Comparison of ENCODE assay signal across 8 cellular contexts in the genomic region with DNA sequence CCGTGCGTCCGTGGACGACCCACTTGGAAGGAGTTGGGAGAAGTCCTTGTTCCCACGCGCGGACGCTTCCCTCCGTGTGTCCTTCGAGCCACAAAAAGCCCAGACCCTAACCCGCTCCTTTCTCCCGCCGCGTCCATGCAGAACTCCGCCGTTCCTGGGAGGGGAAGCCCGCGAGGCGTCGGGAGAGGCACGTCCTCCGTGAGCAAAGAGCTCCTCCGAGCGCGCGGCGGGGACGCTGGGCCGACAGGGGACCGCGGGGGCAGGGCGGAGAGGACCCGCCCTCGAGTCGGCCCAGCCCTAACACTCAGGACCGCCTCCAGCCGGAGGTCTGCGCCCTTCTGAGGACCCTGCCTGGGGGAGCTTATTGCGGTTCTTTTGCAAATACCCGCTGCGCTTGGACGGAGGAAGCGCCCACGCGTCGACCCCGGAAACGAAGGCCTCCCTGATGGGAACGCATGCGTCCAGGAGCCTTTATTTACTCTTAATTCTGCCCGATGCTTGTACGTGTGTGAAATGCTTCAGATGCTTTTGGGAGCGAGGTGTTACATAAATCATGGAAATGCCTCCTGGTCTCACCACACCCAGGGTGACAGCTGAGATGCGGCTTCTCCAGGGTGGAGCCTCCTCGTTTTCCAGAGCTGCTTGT. TPM values are rescaled to one million over a fixed set of nuclear protein-coding genes. Genes with fewer than 3 reads are reported as not detected.
A peak's percentile ranks its signal among the peaks of the same experiment; 100 is the strongest.
DNase-seq lines count a peak whose midpoint lies in the region; ATAC-seq, FAIRE-seq and TF ChIP-seq lines count a peak whose summit lies in the region.

No MANE protein-coding gene starts in this region.

- H2AFZ ChIP-seq in SK-N-SH (ENCODE audit: low read depth) (peak overlapping the region; percentile 82; the same call in 1 of the 2 replicates), endothelial cell of umbilical vein (ENCODE audit: low read depth, low read length) (peak overlapping the region; percentile 79)

- TF ChIP-seq POLR2A in endothelial cell of umbilical vein (IDR thresholded peaks at IDR 0.05; ENCODE audit: low read depth, low read length): no peak

- H3K36me3 ChIP-seq in SK-N-SH (replicated peaks in 1 of 2; ENCODE audit: control insufficient read depth in 1 of 2, insufficient read depth in 2 of 2, low read length in 1 of 2): peaks cover 6 to 16% of the 10 kb centered on the region in 2 experiments
- peaks cover 0 to 6% of the 10 kb centered on the region in 2 experiments for H3K36me3 ChIP-seq in endothelial cell of umbilical vein (ENCODE audit: control insufficient read depth in 2 of 2, extremely low read depth in 1 of 2, insufficient read depth in 2 of 2, low read length in 2 of 2)
- peaks cover 0 to 19% (median 0%) of the 10 kb centered on the region in 3 experiments for H3K36me3 ChIP-seq in naive thymus-derived CD4-positive, alpha-beta T cell (ENCODE audit: control insufficient read depth in 2 of 3, insufficient read depth in 3 of 3, low read length in 3 of 3)

- TF ChIP-seq EP300 in SK-N-SH (IDR thresholded peaks at IDR 0.05; ENCODE audit: borderline replicate concordance in 1 of 2, low read depth in 1 of 2, low read length in 1 of 2): no peak

- POLR2A ChIA-PET in SK-N-SH (lab: Yijun Ruan, JAX): interaction anchor here (0.5 kb wide), 1 partner anchor 84 kb away, joined by 3 read pairs; no protein-coding TSS in a partner anchor
- POLR2A ChIA-PET in endothelial cell of umbilical vein (lab: Charles Lee): no interaction called here
- POLR2A ChIA-PET in naive thymus-derived CD4-positive, alpha-beta T cell (lab: Charles Lee): interaction anchor here (0.9 to 2.1 kb wide), 2 partner anchors 8 to 136 kb away, joined by 5 to 7 read pairs; no protein-coding TSS in a partner anchor

- H3K9me3 ChIP-seq in SK-N-SH (no peaks in the 10 kb centered on the region), endothelial cell of umbilical vein (replicated peaks; ENCODE audit: control insufficient read depth, insufficient read depth, low read length) (no peaks in the 10 kb centered on the region)
- no peaks in the 10 kb centered on the region for H3K9me3 ChIP-seq in naive thymus-derived CD4-positive, alpha-beta T cell (ENCODE audit: control insufficient read depth in 2 of 3, low read length in 3 of 3)

- no peak for TF ChIP-seq RAD21 in SK-N-SH (IDR thresholded peaks at IDR 0.05; ENCODE audit: low read length)

- peaks cover 10% of the 10 kb centered on the region for H3F3A ChIP-seq in SK-N-SH (replicated peaks; ENCODE audit: insufficient read depth)

- H3K4me1 ChIP-seq in SK-N-SH (ENCODE audit: control insufficient read depth in 1 of 2, insufficient read depth in 2 of 2, low read depth in 1 of 2, low read length in 1 of 2) (peaks cover 0 to 3% of the 10 kb centered on the region in 2 experiments; a peak in 1 of 4 replicates), endothelial cell of umbilical vein (ENCODE audit: control insufficient read depth, extremely low read depth, insufficient read depth, low read length) (peaks cover 14% of the 10 kb centered on the region)
- no peaks in the 10 kb centered on the region for H3K4me1 ChIP-seq in naive thymus-derived CD4-positive, alpha-beta T cell (ENCODE audit: control insufficient read depth in 2 of 2, insufficient read depth in 2 of 2, low read length in 2 of 2)

- no peak for FAIRE-seq in endothelial cell of umbilical vein (lab: Jason Lieb, UNC)

- no peak for TF ChIP-seq CTCF in HFF-Myc (IDR thresholded peaks at IDR 0.05; ENCODE audit: low read depth, low read length, missing control alignments)
- TF ChIP-seq CTCF in SK-N-SH (IDR thresholded peaks at IDR 0.05): no peak
- no peak for TF ChIP-seq CTCF in endothelial cell of umbilical vein (IDR thresholded peaks at IDR 0.05; ENCODE audit: extremely low read depth in 1 of 2, insufficient read depth in 1 of 2, low read depth in 1 of 2, low read length in 2 of 2)

- peak overlapping the region in 1 of 9 donors; percentile 28 for H3K27ac Mint-ChIP-seq in naive thymus-derived CD4-positive, alpha-beta T cell

- H3K36me3 Mint-ChIP-seq in naive thymus-derived CD4-positive, alpha-beta T cell: peaks cover 0 to 20% (median 9%) of the 10 kb centered on the region in 5 donors

- H3K4me3 ChIP-seq in HFF-Myc (replicated peaks; ENCODE audit: low read depth, low read length): peak overlapping the region; percentile 62
- peak overlapping the region; percentile 57 for H3K4me3 ChIP-seq in SK-N-SH (ENCODE audit: low read depth in 2 of 2, low read length in 1 of 2)
- H3K4me3 ChIP-seq in endothelial cell of umbilical vein (replicated peaks in 1 of 3; ENCODE audit: insufficient read depth in 1 of 3, low read depth in 1 of 3, low read length in 3 of 3): peak overlapping the region; percentile 26 to 58 (median 51)
- H3K4me3 ChIP-seq in naive thymus-derived CD4-positive, alpha-beta T cell (ENCODE audit: low read length): peak overlapping the region; percentile 64

- H4K20me1 ChIP-seq in SK-N-SH (ENCODE audit: insufficient read depth): no peaks in the 10 kb centered on the region
- no peaks in the 10 kb centered on the region for H4K20me1 ChIP-seq in endothelial cell of umbilical vein (replicated peaks; ENCODE audit: control insufficient read depth, extremely low read depth, insufficient read depth, low read length)

- H3K4me3 Mint-ChIP-seq in naive thymus-derived CD4-positive, alpha-beta T cell: peak overlapping the region; percentile 75 to 89 (median 84)

- H3K79me2 ChIP-seq in SK-N-SH (ENCODE audit: insufficient read depth): no peaks in the 10 kb centered on the region
- H3K79me2 ChIP-seq in endothelial cell of umbilical vein (ENCODE audit: control insufficient read depth, insufficient read depth, low read length): no peaks in the 10 kb centered on the region

- H3K4me2 ChIP-seq in SK-N-SH (peak overlapping the region; percentile 85), endothelial cell of umbilical vein (ENCODE audit: insufficient read depth, low read length) (peak overlapping the region; percentile 87)

- peak overlapping the region; percentile 11; the same call in 1 of the 2 replicates for H3K9ac ChIP-seq in SK-N-SH
- no peak overlapping the region for H3K9ac ChIP-seq in endothelial cell of umbilical vein (replicated peaks; ENCODE audit: extremely low read depth, insufficient read depth, low read length)

- CTCF ChIA-PET in SK-N-SH (lab: Yijun Ruan, JAX): interaction anchor here (0.6 to 1.2 kb wide), 2 partner anchors 12 to 114 kb away, joined by 3 to 4 read pairs; no protein-coding TSS in a partner anchor
- CTCF ChIA-PET in endothelial cell of umbilical vein (lab: Charles Lee): interaction anchor here (0.6 to 0.8 kb wide), 2 partner anchors 10 to 28 kb away, joined by 3 to 4 read pairs; no protein-coding TSS in a partner anchor
- CTCF ChIA-PET in naive thymus-derived CD4-positive, alpha-beta T cell (lab: Charles Lee): no interaction called here

- no peaks in the 10 kb centered on the region for H3K9me1 ChIP-seq in endothelial cell of umbilical vein (replicated peaks; ENCODE audit: control insufficient read depth, extremely low read depth, insufficient read depth, low read length)

- H3K9me3 Mint-ChIP-seq in naive thymus-derived CD4-positive, alpha-beta T cell: no peaks in the 10 kb centered on the region

- H3K27me3 ChIP-seq in SK-N-SH (ENCODE audit: insufficient read depth): no peaks in the 10 kb centered on the region
- H3K27me3 ChIP-seq in endothelial cell of umbilical vein (ENCODE audit: control insufficient read depth in 2 of 2, insufficient read depth in 2 of 2, low read length in 2 of 2): peaks cover 16 to 20% of the 10 kb centered on the region in 2 experiments
- no peaks in the 10 kb centered on the region for H3K27me3 ChIP-seq in naive thymus-derived CD4-positive, alpha-beta T cell (ENCODE audit: control insufficient read depth in 2 of 2, insufficient read depth in 2 of 2, low read length in 2 of 2)

- peak; percentile 37 for DNase-seq in CMK (ENCODE audit: low read depth)
- peak; percentile 49 for DNase-seq in HFF-Myc (ENCODE audit: extremely low read depth, low read depth)
- DNase-seq in SK-N-SH: peak; percentile 80
- peak; percentile 22 for DNase-seq in endothelial cell of umbilical vein (ENCODE audit: low read depth, low spot score)
- no peak for DNase-seq in naive thymus-derived CD4-positive, alpha-beta T cell
- no peak for DNase-seq in GM19240 (ENCODE audit: insufficient read length, low spot score)

- BruUV-seq in endothelial cell of umbilical vein (replicated peaks; lab: Mats Ljungman, UMichigan): no TSS peak

- ATAC-seq in naive thymus-derived CD4-positive, alpha-beta T cell: no peak
- ATAC-seq in HG02938 (IDR thresholded peaks at IDR 0.05; ENCODE audit: unreplicated experiment) (no peak), HG03565 (IDR thresholded peaks at IDR 0.05; ENCODE audit: unreplicated experiment) (no peak)

- H3K4me1 Mint-ChIP-seq in naive thymus-derived CD4-positive, alpha-beta T cell: peaks cover 5 to 12% (median 8%) of the 10 kb centered on the region in 7 donors

- dilution Hi-C loops in endothelial cell of umbilical vein (cut with MboI; ENCODE audit: extremely low pct_ligation_motif_present, low sequenced_read_pairs): no loop called here

- H3K9me2 ChIP-seq in SK-N-SH: no peaks in the 10 kb centered on the region

- 11% methylated on average over 17 of the region's 55 CpGs for WGBS in SK-N-SH (ENCODE audit: low lambda C conversion rate)

- H3K27ac ChIP-seq in SK-N-SH (ENCODE audit: low read depth in 2 of 2, low read length in 1 of 2) (peak overlapping the region in 1 of 2 experiments; percentile 13; a peak in 1 of 4 replicates), endothelial cell of umbilical vein (ENCODE audit: insufficient read depth, low read depth, low read length) (no peak overlapping the region)
- no peak overlapping the region for H3K27ac ChIP-seq in naive thymus-derived CD4-positive, alpha-beta T cell (ENCODE audit: low read depth, low read length)

- intact Hi-C loops in endothelial cell of umbilical vein (cut with micrococcal nuclease): no loop called here
- intact Hi-C loops in naive thymus-derived CD4-positive, alpha-beta T cell (cut with micrococcal nuclease): no loop called here

- H3K27me3 Mint-ChIP-seq in naive thymus-derived CD4-positive, alpha-beta T cell: peaks cover 0 to 20% (median 0%) of the 10 kb centered on the region in 5 donors

RNA-seq across cellular contexts. Expression of gene PRMT2, which starts 32.4 kb away (rescaled TPM):
- polyA plus RNA-seq in SK-N-SH (2012; rRNA removed) (274 and 278 TPM in 2 replicates), endothelial cell of umbilical vein (177 and 193 TPM in 2 replicates)
- 224 and 249 TPM in 2 replicates for polyA plus RNA-seq in SK-N-SH (2012; cell fraction: cytosol; rRNA removed)
- polyA plus RNA-seq in SK-N-SH (2012; cell fraction: nucleus; rRNA removed): 250 and 278 TPM in 2 replicates
- total RNA-seq in endothelial cell of umbilical vein: 107 and 125 TPM in 2 replicates
- polyA plus RNA-seq in endothelial cell of umbilical vein (2011; cell fraction: cytosol; rRNA removed): 208 and 210 TPM in 2 replicates
- 230 and 239 TPM in 2 replicates for polyA plus RNA-seq in endothelial cell of umbilical vein (2011; cell fraction: nucleus; rRNA removed)
- 124 and 135 TPM in 2 replicates for polyA plus RNA-seq in endothelial cell of umbilical vein (2012)
- 156 and 171 TPM in 2 replicates for polyA minus RNA-seq in endothelial cell of umbilical vein
- 19.5 TPM for polyA minus RNA-seq in endothelial cell of umbilical vein (2011; cell fraction: cytosol; rRNA and poly(A)+ RNA removed)
- polyA minus RNA-seq in endothelial cell of umbilical vein (2011; cell fraction: nucleus; rRNA and poly(A)+ RNA removed): 65.3 and 77.5 TPM in 2 replicates
- 100 to 1,000 TPM; 125 to 268 (median 177) TPM for total RNA-seq in naive thymus-derived CD4-positive, alpha-beta T cell
- polyA plus RNA-seq in naive thymus-derived CD4-positive, alpha-beta T cell: 100 to 1,000 TPM; 326 to 377 TPM

Comparison
In these comparisons a context has a peak if more than half of its experiments do, and no peak if none do; other contexts are left out.
1. DNase-seq: peak in CMK (single experiment), HFF-Myc (single experiment), SK-N-SH (single experiment) and endothelial cell of umbilical vein (single experiment); none in naive thymus-derived CD4-positive, alpha-beta T cell (0 of 9) and GM19240 (single experiment).
2. Peak in every context shown above with its lines, with median percentiles within 50 percentile points of each other: H3K4me3 ChIP-seq.